In the genomic region with DNA sequence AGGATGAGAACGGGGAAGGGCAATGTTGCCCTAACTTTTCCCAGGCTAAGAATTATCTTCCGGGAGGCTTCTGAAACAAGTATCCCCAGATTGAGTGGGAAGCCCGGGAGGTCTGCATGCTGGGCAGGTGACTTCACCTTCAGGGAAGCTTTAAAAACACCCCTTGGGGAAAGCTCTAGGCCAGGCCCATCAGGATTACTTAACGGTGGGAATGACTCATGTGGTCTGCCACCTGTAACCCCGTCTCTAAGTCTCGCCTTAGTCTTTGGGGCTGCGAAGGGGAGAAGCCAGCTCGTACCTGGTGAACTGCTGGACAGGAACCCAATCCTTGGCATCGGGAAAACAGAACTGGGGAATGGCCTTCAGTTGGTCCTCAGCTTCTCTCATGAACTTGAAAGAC, we compare ENCODE assay signal across 20 cellular contexts.
"Had no signal": no experiment of that assay in that cellular context is flagged by ENCODE, and none has a peak within 500 bp of the region (broad histone marks: within the 10 kb centered on the region; RNA-seq: fewer than 3 reads in every experiment).

No MANE protein-coding gene starts in this region.

- H3K27me3 Mint-ChIP-seq: brain had no signal

- H3K4me3 ChIP-seq: cardiac muscle cell, Peyer's patch had no signal

- H3K36me3 ChIP-seq: Peyer's patch had no signal

- H3K27ac Mint-ChIP-seq: activated CD8-positive, alpha-beta T cell treated with anti-CD3 and anti-CD28 coated beads for 36 hours; activated naive CD4-positive, alpha-beta T cell treated with anti-CD3 and anti-CD28 coated beads for 36 hours; activated naive CD8-positive, alpha-beta T cell; brain; T-helper 1 cell treated with Interleukin-12 subunit alpha and Interleukin-12 subunit beta and Interleukin-4 antibody, amounts not matched to agents 30 μg/mL and 1 μg/mL, for 36 hours had no signal

- H3K9me3 ChIP-seq: Peyer's patch had no signal

- H3K4me3 Mint-ChIP-seq: activated CD8-positive, alpha-beta T cell treated with anti-CD3 and anti-CD28 coated beads for 36 hours; activated naive CD4-positive, alpha-beta T cell treated with anti-CD3 and anti-CD28 coated beads for 36 hours; activated naive CD8-positive, alpha-beta T cell; brain; T-helper 1 cell treated with Interleukin-12 subunit alpha and Interleukin-12 subunit beta and Interleukin-4 antibody, amounts not matched to agents 30 μg/mL and 1 μg/mL, for 36 hours had no signal

- DNase-seq: activated CD4-positive, alpha-beta T cell treated with anti-CD3 and anti-CD28 coated beads for 4 hours; activated CD8-positive, alpha-beta memory T cell treated with anti-CD3 and anti-CD28 coated beads, Interleukin-2, amount 50 U/mL, for 4 hours; activated CD8-positive, alpha-beta T cell treated with anti-CD3 and anti-CD28 coated beads for 36 hours; activated naive CD4-positive, alpha-beta T cell treated with anti-CD3 and anti-CD28 coated beads for 36 hours; amygdala; MM.1S; NCI-H1105; NCI-H1436; NCI-H187; NCI-H2081; NCI-H510A treated with DMSO at 0.1 percent for 48 hours; NCI-H69; NK-92 treated with Interleukin-12 subunit alpha and Interleukin-12 subunit beta, amount 100 ng/mL, for 24 hours; OCI-M1; Peyer's patch; SHP77 treated with DMSO at 0.1 percent for 48 hours had no signal

- H3K27ac ChIP-seq: cardiac muscle cell, Peyer's patch had no signal

- H3K36me3 Mint-ChIP-seq: activated naive CD8-positive, alpha-beta T cell had no signal

- H3K4me1 ChIP-seq: Peyer's patch had no signal

- H3K27me3 ChIP-seq: cardiac muscle cell, Peyer's patch had no signal

- H3K9me3 Mint-ChIP-seq: activated CD8-positive, alpha-beta T cell treated with anti-CD3 and anti-CD28 coated beads for 36 hours; activated naive CD4-positive, alpha-beta T cell treated with anti-CD3 and anti-CD28 coated beads for 36 hours; brain; T-helper 1 cell treated with Interleukin-12 subunit alpha and Interleukin-12 subunit beta and Interleukin-4 antibody, amounts not matched to agents 30 μg/mL and 1 μg/mL, for 36 hours had no signal
